Comparison of ENCODE assay signal across 12 cellular contexts in the genomic region with DNA sequence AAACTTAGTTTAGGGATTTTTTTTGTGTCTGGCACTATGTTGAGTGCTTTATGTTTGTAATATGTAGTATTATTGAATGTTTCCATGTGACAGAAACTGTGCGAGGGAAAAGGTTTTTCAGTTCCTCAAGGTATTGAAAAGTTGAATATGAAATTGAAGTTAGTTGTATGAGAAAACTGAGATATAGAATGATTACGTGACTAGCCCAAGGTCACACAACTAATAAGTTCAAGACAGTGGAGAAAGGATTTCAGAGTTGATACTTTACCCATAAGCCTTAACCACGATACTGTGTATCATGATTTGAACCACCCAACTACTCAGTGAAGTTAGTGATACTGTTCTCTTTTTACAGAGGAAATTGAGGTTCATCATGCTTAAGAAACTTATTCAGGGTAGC. TPM values are rescaled to one million over a fixed set of nuclear protein-coding genes. Genes with fewer than 3 reads are reported as not detected.
A peak's percentile ranks its signal among the peaks of the same experiment; 100 is the strongest.
DNase-seq lines count a peak whose midpoint lies in the region; ATAC-seq and TF ChIP-seq lines count a peak whose summit lies in the region.
"Had no signal": no experiment of that assay in that cellular context is flagged by ENCODE, and none has a peak within 500 bp of the region (broad histone marks: within the 10 kb centered on the region; RNA-seq: fewer than 3 reads in every experiment).

No MANE protein-coding gene starts in this region.

- peaks cover 3% of the 10 kb centered on the region for H3K36me3 Mint-ChIP-seq in activated naive CD8-positive, alpha-beta T cell
- peaks cover 5% of the 10 kb centered on the region for H3K36me3 Mint-ChIP-seq in glutamatergic neuron (ENCODE audit: unreplicated experiment)

- H3K4me3 ChIP-seq in GM06990 (replicated peaks; ENCODE audit: low read depth, low read length) = no peak overlapping the region; the same call in 1 of the 2 replicates
- H3K4me3 ChIP-seq in right atrium auricular region = no peak overlapping the region
- no peak overlapping the region for H3K4me3 ChIP-seq in tibial artery
- H3K4me3 ChIP-seq: esophagus muscularis mucosa had no signal

- intact Hi-C loops in tibial artery (cut with DNase I; ENCODE audit: low total_unique reads) = no loop called here

- H3K36me3 ChIP-seq in GM06990 (ENCODE audit: control insufficient read depth, insufficient read depth, low read length) = peaks cover 4% of the 10 kb centered on the region; the same call in 1 of the 2 replicates
- peaks cover 4% of the 10 kb centered on the region for H3K36me3 ChIP-seq in right atrium auricular region
- H3K36me3 ChIP-seq in tibial artery = no peaks in the 10 kb centered on the region

- no peaks in the 10 kb centered on the region for H3K9me3 Mint-ChIP-seq in activated naive CD8-positive, alpha-beta T cell (ENCODE audit: low read depth)
- H3K9me3 Mint-ChIP-seq in glutamatergic neuron (ENCODE audit: unreplicated experiment) = peaks cover 9% of the 10 kb centered on the region

- H3K27me3 Mint-ChIP-seq in activated naive CD8-positive, alpha-beta T cell = no peaks in the 10 kb centered on the region
- peaks cover 5% of the 10 kb centered on the region for H3K27me3 Mint-ChIP-seq in glutamatergic neuron (ENCODE audit: unreplicated experiment)

- TF ChIP-seq CTCF in GM06990 (IDR thresholded peaks at IDR 0.05; ENCODE audit: insufficient read depth, low read length, poor library complexity, severe bottlenecking) (no peak), right atrium auricular region (IDR thresholded peaks at IDR 0.05) (no peak), glutamatergic neuron (IDR thresholded peaks at IDR 0.05; ENCODE audit: partially characterized antibody, unreplicated experiment) (no peak), tibial artery (IDR thresholded peaks at IDR 0.05) (no peak)

- H3K27ac Mint-ChIP-seq in activated naive CD8-positive, alpha-beta T cell = peak overlapping the region; percentile 58
- H3K27ac Mint-ChIP-seq in glutamatergic neuron (ENCODE audit: unreplicated experiment) = no peak overlapping the region

- H3K27ac ChIP-seq in right atrium auricular region (no peak overlapping the region), tibial artery (no peak overlapping the region)
- H3K27ac ChIP-seq: esophagus muscularis mucosa had no signal

- H3K4me1 Mint-ChIP-seq in activated naive CD8-positive, alpha-beta T cell (ENCODE audit: low read depth) = peaks cover 76% of the 10 kb centered on the region
- peaks cover 16% of the 10 kb centered on the region for H3K4me1 Mint-ChIP-seq in glutamatergic neuron (ENCODE audit: low read depth, unreplicated experiment)

- H3K4me1 ChIP-seq in right atrium auricular region = peaks cover 0 to 50% of the 10 kb centered on the region in 2 donors
- H3K4me1 ChIP-seq in tibial artery = peaks cover 0 to 85% (median 11%) of the 10 kb centered on the region in 4 donors

- H3K9me3 ChIP-seq in right atrium auricular region (no peaks in the 10 kb centered on the region), tibial artery (no peaks in the 10 kb centered on the region)

- H3K27me3 ChIP-seq in GM06990 (replicated peaks; ENCODE audit: control insufficient read depth, insufficient read depth, low read length) (no peaks in the 10 kb centered on the region), right atrium auricular region (no peaks in the 10 kb centered on the region), tibial artery (no peaks in the 10 kb centered on the region)
- H3K27me3 ChIP-seq: esophagus muscularis mucosa had no signal

- ATAC-seq in GM19395 (IDR thresholded peaks at IDR 0.05; ENCODE audit: unreplicated experiment) (peak; percentile 57), HG03135 (IDR thresholded peaks at IDR 0.05; ENCODE audit: unreplicated experiment) (peak; percentile 35), GM21447 (IDR thresholded peaks at IDR 0.05; ENCODE audit: unreplicated experiment) (no peak)
- ATAC-seq: left colon had no signal

- DNase-seq in GM06990 (ENCODE audit: extremely low read depth, insufficient read length) (peak; percentile 34), right atrium auricular region (ENCODE audit: low spot score) (no peak), glutamatergic neuron (no peak), tibial artery (no peak)
- DNase-seq: KBM-7, left colon, NCI-H526 treated with DMSO at 0.1 percent for 48 hours had no signal

- peak overlapping the region; percentile 53 for H3K4me3 Mint-ChIP-seq in activated naive CD8-positive, alpha-beta T cell
- no peak overlapping the region for H3K4me3 Mint-ChIP-seq in glutamatergic neuron (ENCODE audit: unreplicated experiment)

RNA-seq across cellular contexts. Expression of gene NIPBL, which starts 5.7 kb away (rescaled TPM):
- 10 to 100 TPM; 32.3 to 43.1 TPM for total RNA-seq in right atrium auricular region
- 81.1 TPM for total RNA-seq in glutamatergic neuron (ENCODE audit: unreplicated experiment)
